In genomic region chr3:21645121-21645897, GRCh38 we compare ENCODE assay signal across 15 cellular contexts.
DNase-seq lines count a peak whose midpoint lies in the region; ATAC-seq and TF ChIP-seq lines count a peak whose summit lies in the region.
"Had no signal": no experiment of that assay in that cellular context is flagged by ENCODE, and none has a peak within 500 bp of the region (broad histone marks: within the 10 kb centered on the region; RNA-seq: fewer than 3 reads in every experiment).

No MANE protein-coding gene starts in this region.

- TF ChIP-seq CTCF in epithelial cell of proximal tubule (conservative IDR thresholded peaks at IDR 0.05; ENCODE audit: low read depth, low read length) (no peak), spleen (IDR thresholded peaks at IDR 0.05 in 8 of 11, conservative IDR thresholded peaks at IDR 0.05 in 3 of 11) (no peak)

- peak overlapping the region in 5 of 8 donors; percentile 5 to 52 (median 31) for H3K27ac ChIP-seq in spleen

- WGBS in spleen, 5 donors: 63 to 75% (median 69%) methylated on average over 4 of the region's 4 CpGs

- no peaks in the 10 kb centered on the region for H3K36me3 ChIP-seq in spleen

- TF ChIP-seq POLR2A in spleen (IDR thresholded peaks at IDR 0.05): no peak

- no peak overlapping the region for H3K4me3 ChIP-seq in epithelial cell of proximal tubule (ENCODE audit: low read depth, low read length)
- no peak overlapping the region for H3K4me3 ChIP-seq in spleen
- H3K4me3 ChIP-seq: GM12878 had no signal

- DNase-seq in HT1080 (ENCODE audit: low read depth) (peak; percentile 32), epithelial cell of proximal tubule (ENCODE audit: low read depth) (peak; percentile 26), kidney tubule cell (ENCODE audit: low spot score) (peak; percentile 55), spleen (no peak), 8988T (no peak), iPS-NIHi11 (ENCODE audit: low spot score) (no peak)
- no peak for DNase-seq in stimulated activated CD8-positive, alpha-beta memory T cell treated with anti-CD3 and anti-CD28 coated beads, Interleukin-4, amount 100 ng/mL, for 48 hours
- DNase-seq: activated CD4-positive, alpha-beta T cell treated with anti-CD3 and anti-CD28 coated beads, Interleukin-2, amount 50 U/mL, for 1 hour; KBM-7; naive B cell; NCI-H2029 had no signal

- intact Hi-C loops in spleen (cut with DNase I; ENCODE audit: low total_unique reads): no loop called here

- peaks cover 0 to 8% (median 0%) of the 10 kb centered on the region in 6 donors for H3K4me1 ChIP-seq in spleen

- peaks cover 0 to 8% (median 2%) of the 10 kb centered on the region in 8 donors for H3K9me3 ChIP-seq in spleen

- no peak for ATAC-seq in HG02840 (IDR thresholded peaks at IDR 0.05; ENCODE audit: low FRiP score, unreplicated experiment)
- ATAC-seq: GM12878; HCT116; stimulated activated memory B cell treated with anti-CD40 and anti-IgM and Interleukin-4, amounts not matched to agents 10 μg/mL and 1 μg/mL and 100 μg/mL, for 72 hours had no signal

- no peaks in the 10 kb centered on the region for H3K27me3 ChIP-seq in spleen (replicated peaks in 1 of 7)

Comparison
In these comparisons a context has a peak if more than half of its experiments do, and no peak if none do; other contexts are left out.
1. DNase-seq: peak in HT1080 (single experiment), epithelial cell of proximal tubule (single experiment) and kidney tubule cell (single experiment); none in spleen (single experiment), stimulated activated CD8-positive, alpha-beta memory T cell treated with anti-CD3 and anti-CD28 coated beads, Interleukin-4, amount 100 ng/mL, for 48 hours (single experiment), 8988T (single experiment) and iPS-NIHi11 (single experiment).